23 cellular contexts compared by ENCODE assay signal in genomic region chr4:115688961-115689360, GRCh38.
DNase-seq lines count a peak whose midpoint lies in the region; ATAC-seq, FAIRE-seq and TF ChIP-seq lines count a peak whose summit lies in the region.
"Had no signal": no experiment of that assay in that cellular context is flagged by ENCODE, and none has a peak within 500 bp of the region (broad histone marks: within the 10 kb centered on the region; RNA-seq: fewer than 3 reads in every experiment).

No MANE protein-coding gene starts in this region.

- TF ChIP-seq POLR2A in GM12878 (IDR thresholded peaks at IDR 0.05; ENCODE audit: low read depth, low read length) (no peak), gastroesophageal sphincter (IDR thresholded peaks at IDR 0.05) (no peak)

- no peak overlapping the region for H3K4me2 ChIP-seq in GM12878 (ENCODE audit: control insufficient read depth, insufficient read depth)

- BruUV-seq in GM12878 (replicated peaks; lab: Mats Ljungman, UMichigan): no TSS peak

- H3K27ac ChIP-seq in GM12878 (ENCODE audit: control insufficient read depth, insufficient read depth): no peak overlapping the region
- no peak overlapping the region for H3K27ac ChIP-seq in gastroesophageal sphincter
- H3K27ac ChIP-seq: GM23248 had no signal

- H3K9me3 ChIP-seq in GM12878 (replicated peaks; ENCODE audit: control insufficient read depth, insufficient read depth, low read length) (no peaks in the 10 kb centered on the region), gastroesophageal sphincter (peaks cover 0 to 5% (median 0%) of the 10 kb centered on the region in 3 donors)
- H3K9me3 ChIP-seq: Caco-2 had no signal

- SMC1A ChIA-PET in GM12878 (lab: Charles Lee; ENCODE audit: uncharacterized antibody, unreplicated experiment): no interaction called here

- H3K9ac ChIP-seq in GM12878 (ENCODE audit: control insufficient read depth, insufficient read depth, low read length): no peak overlapping the region
- H3K9ac ChIP-seq: GM23248 had no signal

- peak; percentile 51 for ATAC-seq in GM21360 (IDR thresholded peaks at IDR 0.05; ENCODE audit: unreplicated experiment)
- peak; percentile 49 for ATAC-seq in HG03060 (IDR thresholded peaks at IDR 0.05; ENCODE audit: low read depth, unreplicated experiment)
- ATAC-seq in HG03442 (IDR thresholded peaks at IDR 0.05; ENCODE audit: unreplicated experiment): peak; percentile 57
- ATAC-seq in GM12878: peak; percentile 44; the same call in 2 of the 3 replicates
- ATAC-seq in gastroesophageal sphincter: no peak
- ATAC-seq: CD8-positive, alpha-beta T cell; HCT116 had no signal

- CTCF ChIA-PET in GM12878 (lab: Yijun Ruan, JAX): no interaction called here

- H3K36me3 ChIP-seq in GM12878 (ENCODE audit: control insufficient read depth in 2 of 2, insufficient read depth in 2 of 2, low read length in 1 of 2) (no peaks in the 10 kb centered on the region), gastroesophageal sphincter (no peaks in the 10 kb centered on the region)

- H3K27me3 ChIP-seq in GM12878 (replicated peaks in 1 of 2; ENCODE audit: control insufficient read depth in 2 of 2, insufficient read depth in 2 of 2, low read length in 1 of 2) (no peaks in the 10 kb centered on the region), gastroesophageal sphincter (no peaks in the 10 kb centered on the region)

- FAIRE-seq in GM12878 (lab: Jason Lieb, UNC): no peak
- FAIRE-seq: D721Med, GM12891, GM18507, H1 had no signal

- H3K4me1 Mint-ChIP-seq in CD14-positive monocyte: no peaks in the 10 kb centered on the region
- H3K4me1 Mint-ChIP-seq: CD4-positive, CD25-positive, alpha-beta regulatory T cell had no signal

- no peaks in the 10 kb centered on the region for H4K20me1 ChIP-seq in GM12878 (ENCODE audit: control insufficient read depth, insufficient read depth)

- TF ChIP-seq CTCF in GM12878 (IDR thresholded peaks at IDR 0.05 in 2 of 3, conservative IDR thresholded peaks at IDR 0.05 in 1 of 3; ENCODE audit: control insufficient read depth in 2 of 3, extremely low read depth in 1 of 3, insufficient read depth in 1 of 3, low read depth in 3 of 3, low read length in 3 of 3) (no peak), gastroesophageal sphincter (IDR thresholded peaks at IDR 0.05) (no peak), CD14-positive monocyte (IDR thresholded peaks at IDR 0.05) (no peak)

- no peak overlapping the region for H3K4me3 Mint-ChIP-seq in CD14-positive monocyte
- H3K4me3 Mint-ChIP-seq: CD4-positive, CD25-positive, alpha-beta regulatory T cell; CD8-positive, alpha-beta T cell had no signal

- DNase-seq in GM12878 (ENCODE audit: low read depth, low spot score) (no peak), SHP77 (lab: John Stamatoyannopoulos, UW) (no peak), SW480 (ENCODE audit: low spot score) (no peak), CD14-positive monocyte (ENCODE audit: low spot score) (no peak)
- DNase-seq: C1 segment of cervical spinal cord; Caco-2; CD4-positive, CD25-positive, alpha-beta regulatory T cell; CD8-positive, alpha-beta T cell; DMS 273 treated with DMSO at 0.1 percent for 48 hours; DMS79; EL; GDM1; GM23248; H7 had no signal

- no peaks in the 10 kb centered on the region for H3K36me3 Mint-ChIP-seq in CD14-positive monocyte
- H3K36me3 Mint-ChIP-seq: CD4-positive, CD25-positive, alpha-beta regulatory T cell; CD8-positive, alpha-beta T cell had no signal

- H2AFZ ChIP-seq in GM12878 (ENCODE audit: control insufficient read depth, low read depth, low read length): no peak overlapping the region
- H2AFZ ChIP-seq: GM23248 had no signal

- POLR2A ChIA-PET in GM12878 (lab: Charles Lee): no interaction called here

- RAD21 ChIA-PET in GM12878 (lab: Charles Lee; ENCODE audit: unreplicated experiment): no interaction called here

- peaks cover 0 to 2% (median 0%) of the 10 kb centered on the region in 7 donors for H3K9me3 Mint-ChIP-seq in CD14-positive monocyte

- TF ChIP-seq EP300 in GM12878 (IDR thresholded peaks at IDR 0.05; ENCODE audit: borderline replicate concordance in 1 of 2, control insufficient read depth in 1 of 2, low read depth in 2 of 2, low read length in 2 of 2): no peak
- no peak for TF ChIP-seq EP300 in gastroesophageal sphincter (IDR thresholded peaks at IDR 0.05)

- no peak overlapping the region for H3K4me3 ChIP-seq in GM12878
- no peak overlapping the region for H3K4me3 ChIP-seq in gastroesophageal sphincter
- H3K4me3 ChIP-seq: GM23248 had no signal

- H3K4me1 ChIP-seq in GM12878 (ENCODE audit: control insufficient read depth, insufficient read depth, low read length) (no peaks in the 10 kb centered on the region), gastroesophageal sphincter (no peaks in the 10 kb centered on the region)
- H3K4me1 ChIP-seq: Caco-2 had no signal

- H3K27ac Mint-ChIP-seq in CD14-positive monocyte: no peak overlapping the region
- H3K27ac Mint-ChIP-seq: CD4-positive, CD25-positive, alpha-beta regulatory T cell; CD8-positive, alpha-beta T cell had no signal

- no peaks in the 10 kb centered on the region for H3K79me2 ChIP-seq in GM12878 (ENCODE audit: control insufficient read depth, insufficient read depth, low read length)

- no peaks in the 10 kb centered on the region for H3K27me3 Mint-ChIP-seq in CD14-positive monocyte (ENCODE audit: low read depth in 3 of 3)
- H3K27me3 Mint-ChIP-seq: CD4-positive, CD25-positive, alpha-beta regulatory T cell had no signal

- intact Hi-C loops in GM12878 (cut with micrococcal nuclease; ENCODE audit: unreplicated experiment) (no loop called here), CD14-positive monocyte (cut with micrococcal nuclease) (no loop called here)

- in situ Hi-C loops in GM12878 (cut with MboI): no loop called here

- no peak for TF ChIP-seq RAD21 in GM12878 (IDR thresholded peaks at IDR 0.05; ENCODE audit: insufficient read depth, low read depth, low read length)

TF ChIP-seq in GM12878, 131 proteins besides CTCF, POLR2A, EP300 and RAD21 (continues in another document):
- TF ChIP-seq, protein P1, sequence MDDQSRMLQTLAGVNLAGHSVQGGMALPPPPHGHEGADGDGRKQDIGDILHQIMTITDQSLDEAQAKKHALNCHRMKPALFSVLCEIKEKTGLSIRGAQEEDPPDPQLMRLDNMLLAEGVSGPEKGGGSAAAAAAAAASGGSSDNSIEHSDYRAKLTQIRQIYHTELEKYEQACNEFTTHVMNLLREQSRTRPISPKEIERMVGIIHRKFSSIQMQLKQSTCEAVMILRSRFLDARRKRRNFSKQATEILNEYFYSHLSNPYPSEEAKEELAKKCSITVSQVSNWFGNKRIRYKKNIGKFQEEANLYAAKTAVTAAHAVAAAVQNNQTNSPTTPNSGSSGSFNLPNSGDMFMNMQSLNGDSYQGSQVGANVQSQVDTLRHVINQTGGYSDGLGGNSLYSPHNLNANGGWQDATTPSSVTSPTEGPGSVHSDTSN (IDR thresholded peaks at IDR 0.05; ENCODE audit: insufficient replicate concordance, low read depth, low read length): no peak
- TF ChIP-seq ZBTB4 (CRISPR knock-in tag; IDR thresholded peaks at IDR 0.05) (no peak), MLLT1 (IDR thresholded peaks at IDR 0.05) (no peak), ZNF217 (IDR thresholded peaks at IDR 0.05) (no peak), RAD51 (IDR thresholded peaks at IDR 0.05) (no peak)
